ENCODE assay signal across 9 cellular contexts in genomic region chr19:2887391-2887914, GRCh38. TPM values are rescaled to one million over a fixed set of nuclear protein-coding genes. Genes with fewer than 3 reads are reported as not detected.
A peak's percentile ranks its signal among the peaks of the same experiment; 100 is the strongest.
DNase-seq lines count a peak whose midpoint lies in the region; ATAC-seq and TF ChIP-seq lines count a peak whose summit lies in the region.
"Had no signal": no experiment of that assay in that cellular context is flagged by ENCODE, and none has a peak within 500 bp of the region (broad histone marks: within the 10 kb centered on the region; RNA-seq: fewer than 3 reads in every experiment).

No MANE protein-coding gene starts in this region.

- H3K4me3 ChIP-seq in fibroblast of the aortic adventitia (ENCODE audit: low read depth, low read length), result peak overlapping the region; percentile 19

- TF ChIP-seq CTCF in GM10266 (IDR thresholded peaks at IDR 0.05; ENCODE audit: control insufficient read depth, insufficient read depth, low read depth, missing control alignments) (peak; percentile 67), fibroblast of the aortic adventitia (IDR thresholded peaks at IDR 0.05; ENCODE audit: insufficient read depth, low read length) (peak; percentile 69)

- DNase-seq in AG08396 (ENCODE audit: low spot score) (peak; percentile 73), GM10266 (ENCODE audit: extremely low spot score) (peak; percentile 76), NCI-H1436 treated with DMSO at 0.1 percent for 48 hours (lab: John Stamatoyannopoulos, UW) (peak; percentile 9), SW480 (ENCODE audit: low spot score) (peak; percentile 61), fibroblast of the aortic adventitia (ENCODE audit: low read depth) (peak; percentile 86), non-pigmented ciliary epithelial cell (ENCODE audit: low read depth) (peak; percentile 31)

- no peak for ATAC-seq in GM21515 (IDR thresholded peaks at IDR 0.05; ENCODE audit: unreplicated experiment)
- ATAC-seq in HG03521 (IDR thresholded peaks at IDR 0.05; ENCODE audit: unreplicated experiment), result no peak
- ATAC-seq: naive thymus-derived CD8-positive, alpha-beta T cell had no signal

RNA-seq across cellular contexts. Expression of gene ZNF57, which starts 13.3 kb away (rescaled TPM):
- total RNA-seq in fibroblast of the aortic adventitia (ENCODE audit: low replicate concordance), result 3.4 and 4.8 TPM in 2 replicates

RNA-seq across cellular contexts. Expression of gene ZNF556, which starts 20.3 kb away (rescaled TPM):
- 0.08 TPM in 1 of 2 replicates, not detected in the other for total RNA-seq in fibroblast of the aortic adventitia (ENCODE audit: low replicate concordance)
- total RNA-seq: naive thymus-derived CD8-positive, alpha-beta T cell had no signal

RNA-seq across cellular contexts. Expression of gene ZNF555, which starts 46.2 kb away (rescaled TPM):
- total RNA-seq in fibroblast of the aortic adventitia (ENCODE audit: low replicate concordance), result 5.9 and 7.0 TPM in 2 replicates

RNA-seq across cellular contexts. Expression of gene ZNF77, which starts 57.3 kb away (rescaled TPM):
- 5.5 and 7.8 TPM in 2 replicates for total RNA-seq in fibroblast of the aortic adventitia (ENCODE audit: low replicate concordance)

Comparison
In these comparisons a context has a peak if more than half of its experiments do, and no peak if none do; other contexts are left out.
1. DNase-seq: peak in every context shown above with its lines; median percentile 86 in fibroblast of the aortic adventitia; 76 in GM10266; 73 in AG08396; 61 in SW480; 31 in non-pigmented ciliary epithelial cell; 9 in NCI-H1436 treated with DMSO at 0.1 percent for 48 hours.